In genomic region chr20:32004963-32005362, GRCh38 we compare ENCODE assay signal across 18 cellular contexts. TPM values are rescaled to one million over a fixed set of nuclear protein-coding genes. Genes with fewer than 3 reads are reported as not detected.
DNase-seq lines count a peak whose midpoint lies in the region; ATAC-seq and TF ChIP-seq lines count a peak whose summit lies in the region.
"Had no signal": no experiment of that assay in that cellular context is flagged by ENCODE, and none has a peak within 500 bp of the region (broad histone marks: within the 10 kb centered on the region; RNA-seq: fewer than 3 reads in every experiment).

No MANE protein-coding gene starts in this region.

- POLR2A ChIA-PET in IMR-90 (lab: Charles Lee; ENCODE audit: unreplicated experiment): no interaction called here
- POLR2A ChIA-PET in activated B cell treated with CpG ODN at 0.5 μM for 24 hours (lab: Charles Lee): no interaction called here
- POLR2A ChIA-PET in activated CD8-positive, alpha-beta T cell treated with anti-CD3 and anti-CD28 coated beads for 36 hours (lab: Charles Lee): interaction anchor here (1.2 kb wide), 1 partner anchor 15 kb away, joined by 3 read pairs; no protein-coding TSS in a partner anchor

- H2BK20ac ChIP-seq in IMR-90 (ENCODE audit: low read depth, low read length) (no peak overlapping the region), H9 (ENCODE audit: low read depth, low read length, poor library complexity, severe bottlenecking) (no peak overlapping the region)

- peak; percentile 17 for DNase-seq in NCI-H82 (lab: John Stamatoyannopoulos, UW)
- no peak for DNase-seq in NCI-H82 treated with DMSO at 0.1 percent for 48 hours (lab: John Stamatoyannopoulos, UW; ENCODE audit: unreplicated experiment)
- peak; percentile 36 for DNase-seq in IMR-90
- DNase-seq in activated B cell treated with CpG ODN at 0.5 μM for 24 hours: no peak
- peak; percentile 47 for DNase-seq in left kidney (ENCODE audit: low read depth, low spot score)
- DNase-seq in activated CD8-positive, alpha-beta T cell treated with anti-CD3 and anti-CD28 coated beads for 36 hours: no peak
- no peak for DNase-seq in H9
- DNase-seq: activated naive CD4-positive, alpha-beta T cell; brain microvascular endothelial cell; glutamatergic neuron; NCI-H2081; psoas muscle; stimulated activated CD8-positive, alpha-beta memory T cell treated with anti-CD3 and anti-CD28 coated beads, Interleukin-4, amount 100 ng/mL, for 48 hours; T-helper 17 cell; upper lobe of left lung had no signal

- H3K27ac ChIP-seq in IMR-90 (ENCODE audit: insufficient read depth, low read length) (no peak overlapping the region), H9 (ENCODE audit: insufficient read length, low read depth, low read length) (no peak overlapping the region)
- H3K27ac ChIP-seq: brain microvascular endothelial cell, psoas muscle, upper lobe of left lung had no signal

- H3K4me1 ChIP-seq in IMR-90 (ENCODE audit: control insufficient read depth, insufficient read depth, low read length) (no peaks in the 10 kb centered on the region), H9 (ENCODE audit: insufficient read depth, low read length) (peaks cover 2% of the 10 kb centered on the region; the same call in 1 of the 2 replicates)

- H3K56ac ChIP-seq in IMR-90 (ENCODE audit: extremely low read depth, insufficient read depth, low read length): no peak overlapping the region
- no peak overlapping the region for H3K56ac ChIP-seq in H9 (ENCODE audit: insufficient read length, low read depth, low read length)

- H3T11ph ChIP-seq in H9 (ENCODE audit: low read length): no peak overlapping the region

- H3K79me2 ChIP-seq in H9 (ENCODE audit: insufficient read depth, low read length): no peaks in the 10 kb centered on the region

- H3K36me3 ChIP-seq in IMR-90 (ENCODE audit: control insufficient read depth, insufficient read depth, low read length): no peaks in the 10 kb centered on the region
- H3K36me3 ChIP-seq: brain microvascular endothelial cell, upper lobe of left lung had no signal

- in situ Hi-C loops in IMR-90 (cut with MboI; ENCODE audit: low sequenced_read_pairs): no loop called here

- H4K91ac ChIP-seq in IMR-90 (ENCODE audit: insufficient read depth, low read depth, low read length) (no peak overlapping the region), H9 (ENCODE audit: insufficient read length, low read depth, low read length) (no peak overlapping the region)

- H3K23me2 ChIP-seq in H9 (ENCODE audit: insufficient read length, low read depth, low read length, poor library complexity, severe bottlenecking): no peaks in the 10 kb centered on the region

- intact Hi-C loops in IMR-90 (cut with micrococcal nuclease): no loop called here
- intact Hi-C loops in activated B cell treated with CpG ODN at 0.5 μM for 24 hours (cut with micrococcal nuclease): no loop called here
- intact Hi-C loops in activated CD8-positive, alpha-beta T cell treated with anti-CD3 and anti-CD28 coated beads for 36 hours (cut with micrococcal nuclease): no loop called here

- H3K14ac ChIP-seq in IMR-90 (replicated peaks; ENCODE audit: low read depth, low read length): no peak overlapping the region
- H3K14ac ChIP-seq in H9 (ENCODE audit: insufficient read depth, low read length): no peak overlapping the region

- H3K9ac ChIP-seq in IMR-90 (ENCODE audit: low read depth, low read length): no peak overlapping the region
- no peak overlapping the region for H3K9ac ChIP-seq in H9 (ENCODE audit: extremely low read depth, insufficient read length, low read length)

- no peaks in the 10 kb centered on the region for H4K20me1 ChIP-seq in IMR-90 (ENCODE audit: insufficient read depth, low read length)
- no peaks in the 10 kb centered on the region for H4K20me1 ChIP-seq in H9 (ENCODE audit: control insufficient read depth, insufficient read depth, insufficient read length)

- CTCF ChIA-PET in IMR-90 (lab: Yijun Ruan, JAX): no interaction called here
- CTCF ChIA-PET in activated B cell treated with CpG ODN at 0.5 μM for 24 hours (lab: Charles Lee): no interaction called here
- CTCF ChIA-PET in activated CD8-positive, alpha-beta T cell treated with anti-CD3 and anti-CD28 coated beads for 36 hours (lab: Charles Lee): interaction anchor here (1.0 kb wide), 1 partner anchor 27 kb away, joined by 3 read pairs; no protein-coding TSS in a partner anchor

- no peak overlapping the region for H3K4me3 Mint-ChIP-seq in activated B cell treated with CpG ODN at 0.5 μM for 24 hours
- H3K4me3 Mint-ChIP-seq in activated CD8-positive, alpha-beta T cell treated with anti-CD3 and anti-CD28 coated beads for 36 hours: no peak overlapping the region
- no peak overlapping the region for H3K4me3 Mint-ChIP-seq in stimulated activated memory B cell treated with anti-CD40 and anti-IgM and Interleukin-4, amounts not matched to agents 10 μg/mL and 1 μg/mL and 100 μg/mL, for 72 hours
- no peak overlapping the region for H3K4me3 Mint-ChIP-seq in H9
- H3K4me3 Mint-ChIP-seq: T-helper 17 cell had no signal

- ATAC-seq in IMR-90 (ENCODE audit: low read depth): peak; percentile 51
- ATAC-seq in activated B cell treated with CpG ODN at 0.5 μM for 24 hours (ENCODE audit: low read depth): peak; percentile 25
- no peak for ATAC-seq in activated CD8-positive, alpha-beta T cell treated with anti-CD3 and anti-CD28 coated beads for 36 hours
- no peak for ATAC-seq in stimulated activated memory B cell treated with anti-CD40 and anti-IgM and Interleukin-4, amounts not matched to agents 10 μg/mL and 1 μg/mL and 100 μg/mL, for 72 hours
- ATAC-seq: psoas muscle, T-helper 17 cell had no signal

- H3K9me3 ChIP-seq in IMR-90 (ENCODE audit: control insufficient read depth, insufficient read depth, low read length) (no peaks in the 10 kb centered on the region), H9 (ENCODE audit: control insufficient read depth, low read depth, low read length) (no peaks in the 10 kb centered on the region)
- H3K9me3 ChIP-seq: psoas muscle, upper lobe of left lung had no signal

- H3K4me2 ChIP-seq in IMR-90 (ENCODE audit: low read depth, low read length) (no peak overlapping the region), H9 (ENCODE audit: insufficient read depth, insufficient read length, low read length) (no peak overlapping the region)

- no peak overlapping the region for H3K23ac ChIP-seq in IMR-90 (ENCODE audit: low read depth, low read length)
- no peak overlapping the region for H3K23ac ChIP-seq in H9 (ENCODE audit: insufficient read length, low read depth, low read length)

- H2AK5ac ChIP-seq in IMR-90 (ENCODE audit: low read depth, low read length) (no peak overlapping the region), H9 (ENCODE audit: insufficient read length, low read length) (no peak overlapping the region)

- no peak overlapping the region for H2AFZ ChIP-seq in IMR-90 (replicated peaks; ENCODE audit: low read length, poor library complexity)
- no peak overlapping the region for H2AFZ ChIP-seq in H9 (ENCODE audit: low read length)

- H2BK5ac ChIP-seq in IMR-90 (ENCODE audit: low read depth, low read length, poor library complexity, severe bottlenecking) (no peak overlapping the region), H9 (ENCODE audit: insufficient read length, low read length) (no peak overlapping the region)

- no peak overlapping the region for H2BK15ac ChIP-seq in IMR-90 (ENCODE audit: low read depth, low read length)
- H2BK15ac ChIP-seq in H9 (ENCODE audit: low read depth, low read length): no peak overlapping the region

- H3K9me3 Mint-ChIP-seq in activated B cell treated with CpG ODN at 0.5 μM for 24 hours: no peaks in the 10 kb centered on the region
- H3K9me3 Mint-ChIP-seq in activated CD8-positive, alpha-beta T cell treated with anti-CD3 and anti-CD28 coated beads for 36 hours: no peaks in the 10 kb centered on the region
- no peaks in the 10 kb centered on the region for H3K9me3 Mint-ChIP-seq in stimulated activated memory B cell treated with anti-CD40 and anti-IgM and Interleukin-4, amounts not matched to agents 10 μg/mL and 1 μg/mL and 100 μg/mL, for 72 hours
- no peaks in the 10 kb centered on the region; a peak in 1 of 5 replicates for H3K9me3 Mint-ChIP-seq in H9

- H3K4ac ChIP-seq in IMR-90 (ENCODE audit: low read depth, low read length): no peak overlapping the region
- H3K4ac ChIP-seq in H9 (ENCODE audit: low read depth, low read length): no peak overlapping the region

- TF ChIP-seq POLR2A in IMR-90 (IDR thresholded peaks at IDR 0.05; ENCODE audit: low read depth, low read length): no peak

- H3K18ac ChIP-seq in IMR-90 (ENCODE audit: low read depth, low read length) (no peak overlapping the region), H9 (ENCODE audit: insufficient read length, low read depth, low read length) (no peak overlapping the region)

- H3K9me1 ChIP-seq in IMR-90 (ENCODE audit: insufficient read depth, low read length): no peaks in the 10 kb centered on the region

- no TSS peak for BruUV-seq in IMR-90 (replicated peaks; lab: Mats Ljungman, UMichigan)

- H3K27me3 ChIP-seq in IMR-90 (ENCODE audit: control insufficient read depth, insufficient read depth, low read length) (peaks cover 55% of the 10 kb centered on the region), H9 (ENCODE audit: insufficient read depth, low read length) (no peaks in the 10 kb centered on the region)
- H3K27me3 ChIP-seq: brain microvascular endothelial cell, upper lobe of left lung had no signal

- H4K8ac ChIP-seq in IMR-90 (ENCODE audit: low read depth in 2 of 2, low read length in 2 of 2): no peak overlapping the region
- no peak overlapping the region for H4K8ac ChIP-seq in H9 (replicated peaks; ENCODE audit: insufficient read length, low read depth, low read length)

- no peak overlapping the region for H2BK120ac ChIP-seq in IMR-90 (ENCODE audit: low read depth, low read length)
- no peak overlapping the region for H2BK120ac ChIP-seq in H9 (ENCODE audit: low read depth, low read length, poor library complexity, severe bottlenecking)

- H3K27ac Mint-ChIP-seq in activated B cell treated with CpG ODN at 0.5 μM for 24 hours (no peak overlapping the region), H9 (peak overlapping the region in 1 of 3 experiments; percentile 18; a peak in 1 of 7 replicates)
- no peak overlapping the region for H3K27ac Mint-ChIP-seq in activated CD8-positive, alpha-beta T cell treated with anti-CD3 and anti-CD28 coated beads for 36 hours
- H3K27ac Mint-ChIP-seq in stimulated activated memory B cell treated with anti-CD40 and anti-IgM and Interleukin-4, amounts not matched to agents 10 μg/mL and 1 μg/mL and 100 μg/mL, for 72 hours: no peak overlapping the region
- H3K27ac Mint-ChIP-seq: T-helper 17 cell had no signal

- no peaks in the 10 kb centered on the region for H3K4me1 Mint-ChIP-seq in activated B cell treated with CpG ODN at 0.5 μM for 24 hours
- H3K4me1 Mint-ChIP-seq in activated CD8-positive, alpha-beta T cell treated with anti-CD3 and anti-CD28 coated beads for 36 hours (ENCODE audit: low read depth): no peaks in the 10 kb centered on the region
- no peaks in the 10 kb centered on the region for H3K4me1 Mint-ChIP-seq in stimulated activated memory B cell treated with anti-CD40 and anti-IgM and Interleukin-4, amounts not matched to agents 10 μg/mL and 1 μg/mL and 100 μg/mL, for 72 hours
- H3K4me1 Mint-ChIP-seq in H9: peaks cover 32 to 37% of the 10 kb centered on the region in 2 experiments

- H4K5ac ChIP-seq in IMR-90 (ENCODE audit: low read depth, low read length) (no peak overlapping the region), H9 (ENCODE audit: insufficient read length, low read depth, low read length) (no peak overlapping the region)

- H3K36me3 Mint-ChIP-seq in activated B cell treated with CpG ODN at 0.5 μM for 24 hours (ENCODE audit: low read depth) (no peaks in the 10 kb centered on the region), H9 (ENCODE audit: insufficient read depth in 1 of 3, low read depth in 3 of 3) (no peaks in the 10 kb centered on the region)
- no peaks in the 10 kb centered on the region for H3K36me3 Mint-ChIP-seq in activated CD8-positive, alpha-beta T cell treated with anti-CD3 and anti-CD28 coated beads for 36 hours (ENCODE audit: low read depth)
- H3K36me3 Mint-ChIP-seq in stimulated activated memory B cell treated with anti-CD40 and anti-IgM and Interleukin-4, amounts not matched to agents 10 μg/mL and 1 μg/mL and 100 μg/mL, for 72 hours: no peaks in the 10 kb centered on the region

- no peak overlapping the region for H2AK9ac ChIP-seq in IMR-90 (replicated peaks; ENCODE audit: low read depth, low read length, poor library complexity)

- dilution Hi-C loops in IMR-90 (cut with HindIII; ENCODE audit: low sequenced_read_pairs, unreplicated experiment): no loop called here

- H3K27me3 Mint-ChIP-seq in activated B cell treated with CpG ODN at 0.5 μM for 24 hours: peaks cover 19% of the 10 kb centered on the region
- peaks cover 1% of the 10 kb centered on the region for H3K27me3 Mint-ChIP-seq in activated CD8-positive, alpha-beta T cell treated with anti-CD3 and anti-CD28 coated beads for 36 hours
- H3K27me3 Mint-ChIP-seq in stimulated activated memory B cell treated with anti-CD40 and anti-IgM and Interleukin-4, amounts not matched to agents 10 μg/mL and 1 μg/mL and 100 μg/mL, for 72 hours: peaks cover 39% of the 10 kb centered on the region
- H3K27me3 Mint-ChIP-seq in H9 (ENCODE audit: low read depth): peaks cover 11% of the 10 kb centered on the region

- H2BK12ac ChIP-seq in H9 (ENCODE audit: insufficient read length, low read depth, low read length): no peak overlapping the region

- TF ChIP-seq CTCF in IMR-90 (conservative IDR thresholded peaks at IDR 0.05; ENCODE audit: low read depth, low read length): no peak
- no peak for TF ChIP-seq CTCF in activated B cell treated with CpG ODN at 0.5 μM for 24 hours (IDR thresholded peaks at IDR 0.05)
- no peak for TF ChIP-seq CTCF in activated CD8-positive, alpha-beta T cell treated with anti-CD3 and anti-CD28 coated beads for 36 hours (IDR thresholded peaks at IDR 0.05)
- no peak for TF ChIP-seq CTCF in H9 (conservative IDR thresholded peaks at IDR 0.05)

- no peak overlapping the region for H3K4me3 ChIP-seq in IMR-90 (ENCODE audit: insufficient read depth, low read depth, low read length)
- H3K4me3 ChIP-seq: psoas muscle, upper lobe of left lung had no signal

- H3K79me1 ChIP-seq in IMR-90 (ENCODE audit: low read depth in 1 of 2, low read length in 2 of 2): no peaks in the 10 kb centered on the region
- H3K79me1 ChIP-seq in H9 (ENCODE audit: insufficient read depth, low read depth, low read length, poor library complexity, severe bottlenecking): no peaks in the 10 kb centered on the region

- no peak for TF ChIP-seq RAD21 in IMR-90 (IDR thresholded peaks at IDR 0.05; ENCODE audit: low read length)

RNA-seq across cellular contexts. Expression of gene CCM2L, which starts 5.3 kb away (rescaled TPM):
- not detected in 2 replicates for total RNA-seq in IMR-90 (2012; rRNA removed)
- not detected in 2 replicates for polyA plus RNA-seq in IMR-90 (2012; rRNA removed)
- polyA plus RNA-seq in IMR-90 (2012; cell fraction: cytosol; rRNA removed): not detected in 2 replicates
- polyA plus RNA-seq in IMR-90 (2012; cell fraction: nucleus; rRNA removed; ENCODE audit: low replicate concordance): not detected in 2 replicates
- 0.11 and 0.20 TPM in 2 replicates for total RNA-seq in activated B cell treated with CpG ODN at 0.5 μM for 24 hours
- not detected for total RNA-seq in activated CD8-positive, alpha-beta T cell treated with anti-CD3 and anti-CD28 coated beads for 36 hours
- total RNA-seq in H9 (2021): 4.6 and 5.2 TPM in 2 replicates
- total RNA-seq: activated CD8-positive, alpha-beta memory T cell treated with anti-CD3 and anti-CD28 coated beads for 36 hours; kidney epithelial cell; T-helper 17 cell had no signal

RNA-seq across cellular contexts. Expression of gene XKR7, which starts 37.0 kb away (rescaled TPM):
- total RNA-seq in IMR-90 (2012; rRNA removed): not detected in 2 replicates
- not detected in 2 replicates for polyA plus RNA-seq in IMR-90 (2012; rRNA removed)
- polyA plus RNA-seq in IMR-90 (2012; cell fraction: cytosol; rRNA removed): not detected in 2 replicates
- polyA plus RNA-seq in IMR-90 (2012; cell fraction: nucleus; rRNA removed; ENCODE audit: low replicate concordance): 0.01 TPM in 1 of 2 replicates, not detected in the other
- 0.04 and 0.12 TPM in 2 replicates for total RNA-seq in activated B cell treated with CpG ODN at 0.5 μM for 24 hours
- total RNA-seq in activated CD8-positive, alpha-beta T cell treated with anti-CD3 and anti-CD28 coated beads for 36 hours: not detected
- total RNA-seq in H9 (2021): 1.3 and 1.5 TPM in 2 replicates
- total RNA-seq: T-helper 17 cell had no signal

RNA-seq across cellular contexts. Expression of gene HCK, which starts 47.1 kb away (rescaled TPM):
- total RNA-seq in IMR-90 (2012; rRNA removed): not detected in 2 replicates
- polyA plus RNA-seq in IMR-90 (2012; rRNA removed): not detected in 2 replicates
- polyA plus RNA-seq in IMR-90 (2012; cell fraction: cytosol; rRNA removed): not detected in 2 replicates
- polyA plus RNA-seq in IMR-90 (2012; cell fraction: nucleus; rRNA removed; ENCODE audit: low replicate concordance): not detected in 2 replicates
- total RNA-seq in activated B cell treated with CpG ODN at 0.5 μM for 24 hours: 183 TPM in 2 replicates
- not detected for total RNA-seq in activated CD8-positive, alpha-beta T cell treated with anti-CD3 and anti-CD28 coated beads for 36 hours
- 1.7 and 1.8 TPM in 2 replicates for total RNA-seq in H9 (2021)
- total RNA-seq: activated CD8-positive, alpha-beta memory T cell treated with anti-CD3 and anti-CD28 coated beads for 36 hours had no signal

RNA-seq across cellular contexts. Expression of gene PDRG1, which starts 53.1 kb away (rescaled TPM):
- 5.0 and 5.8 TPM in 2 replicates for total RNA-seq in IMR-90 (2012; rRNA removed)
- 15.7 and 16.0 TPM in 2 replicates for polyA plus RNA-seq in IMR-90 (2012; rRNA removed)
- polyA plus RNA-seq in IMR-90 (2012; cell fraction: cytosol; rRNA removed): 12.2 and 15.0 TPM in 2 replicates
- polyA plus RNA-seq in IMR-90 (2012; cell fraction: nucleus; rRNA removed; ENCODE audit: low replicate concordance): 6.9 and 8.3 TPM in 2 replicates
- total RNA-seq in activated B cell treated with CpG ODN at 0.5 μM for 24 hours: 16.4 and 18.7 TPM in 2 replicates
- 10 to 100 TPM; 17.7 to 18.3 TPM for total RNA-seq in activated CD8-positive, alpha-beta T cell treated with anti-CD3 and anti-CD28 coated beads for 36 hours
- total RNA-seq in H9 (2021): 31.1 and 32.2 TPM in 2 replicates

Comparison
In these comparisons a context has a peak if more than half of its experiments do, and no peak if none do; other contexts are left out.
1. DNase-seq: peak in NCI-H82 (single experiment), IMR-90 (single experiment) and left kidney (single experiment); none in NCI-H82 treated with DMSO at 0.1 percent for 48 hours (single experiment), activated B cell treated with CpG ODN at 0.5 μM for 24 hours (single experiment), activated CD8-positive, alpha-beta T cell treated with anti-CD3 and anti-CD28 coated beads for 36 hours (single experiment) and H9 (single experiment).
2. ATAC-seq: peak in IMR-90 (single experiment) and activated B cell treated with CpG ODN at 0.5 μM for 24 hours (single experiment); none in activated CD8-positive, alpha-beta T cell treated with anti-CD3 and anti-CD28 coated beads for 36 hours (single experiment) and stimulated activated memory B cell treated with anti-CD40 and anti-IgM and Interleukin-4, amounts not matched to agents 10 μg/mL and 1 μg/mL and 100 μg/mL, for 72 hours (single experiment).
3. RNA of gene HCK, which starts 47.1 kb away (total RNA-seq): 183 TPM in activated B cell treated with CpG ODN at 0.5 μM for 24 hours; 1.7 to 1.8 TPM in H9, not detected in activated CD8-positive, alpha-beta T cell treated with anti-CD3 and anti-CD28 coated beads for 36 hours and not detected in IMR-90; every median in the first group is over 10 times any median in the second.